ENCODE assay signal across 22 cellular contexts in genomic region chr13:52664269-52664668, GRCh38. TPM values are rescaled to one million over a fixed set of nuclear protein-coding genes. Genes with fewer than 3 reads are reported as not detected.
DNase-seq lines count a peak whose midpoint lies in the region; ATAC-seq, FAIRE-seq and TF ChIP-seq lines count a peak whose summit lies in the region.
"Had no signal": no experiment of that assay in that cellular context is flagged by ENCODE, and none has a peak within 500 bp of the region (broad histone marks: within the 10 kb centered on the region; RNA-seq: fewer than 3 reads in every experiment).

No MANE protein-coding gene starts in this region.

- dilution Hi-C loops in IMR-90 (cut with HindIII; ENCODE audit: low sequenced_read_pairs, unreplicated experiment), result no loop called here

- TF ChIP-seq RAD21 in A549 (conservative IDR thresholded peaks at IDR 0.05 in 1 of 2, IDR thresholded peaks at IDR 0.05 in 1 of 2), result no peak
- no peak for TF ChIP-seq RAD21 in IMR-90 (IDR thresholded peaks at IDR 0.05; ENCODE audit: low read length)

- peaks cover 34% of the 10 kb centered on the region for H3K36me3 ChIP-seq in IMR-90 (ENCODE audit: control insufficient read depth, insufficient read depth, low read length)

- H3K27me3 Mint-ChIP-seq in activated naive CD4-positive, alpha-beta T cell treated with anti-CD3 and anti-CD28 coated beads, Interleukin-2, amount 10 ng/mL, durations not matched to agents 7 days and 5 days, result no peaks in the 10 kb centered on the region
- no peaks in the 10 kb centered on the region for H3K27me3 Mint-ChIP-seq in activated T-helper 17 cell treated with anti-CD3 and anti-CD28 coated beads, Interleukin-2, amount 50 U/mL, for 72 hours
- H3K27me3 Mint-ChIP-seq: CD4-positive, CD25-positive, alpha-beta regulatory T cell had no signal

- no peak for TF ChIP-seq POLR2A in A549 (IDR thresholded peaks at IDR 0.05; ENCODE audit: low read length)
- no peak for TF ChIP-seq POLR2A in IMR-90 (IDR thresholded peaks at IDR 0.05; ENCODE audit: low read depth, low read length)
- TF ChIP-seq POLR2A in GM18505 (IDR thresholded peaks at IDR 0.05; ENCODE audit: borderline replicate concordance, extremely low read depth, insufficient read depth, insufficient read length), result no peak

- WGBS in A549 (ENCODE audit: missing lambda C conversion rate), result 92% methylated on average over 4 of the region's 4 CpGs
- no CpG with 5 or more reads among the region's 4 CpGs for WGBS in IMR-90 (ENCODE audit: extremely low coverage in 2 of 2, insufficient read length in 1 of 2), 2 experiments

- H2AFZ ChIP-seq in IMR-90 (replicated peaks; ENCODE audit: low read length, poor library complexity), result no peak overlapping the region
- H2AFZ ChIP-seq: GM23248 had no signal

- no peaks in the 10 kb centered on the region for H3K9me1 ChIP-seq in IMR-90 (ENCODE audit: insufficient read depth, low read length)

- intact Hi-C loops in IMR-90 (cut with micrococcal nuclease), result no loop called here

- no peak overlapping the region for H2BK120ac ChIP-seq in IMR-90 (ENCODE audit: low read depth, low read length)

- CTCF ChIA-PET in activated naive CD4-positive, alpha-beta T cell treated with anti-CD3 and anti-CD28 coated beads, Interleukin-2, amount 10 ng/mL, durations not matched to agents 7 days and 5 days (lab: Charles Lee), result interaction anchor here (1.0 to 4.9 kb wide), 8 partner anchors 9 to 303 kb away, joined by 3 to 34 read pairs (median 7); partner anchors contain the start of gene SUGT1
- CTCF ChIA-PET in A549 (lab: Yijun Ruan, JAX) (interaction anchor here (1.2 to 2.6 kb wide), 6 partner anchors 11 to 304 kb away, joined by 3 to 20 read pairs (median 12); partner anchors contain the start of gene SUGT1), IMR-90 (lab: Yijun Ruan, JAX) (interaction anchor here (0.9 to 1.7 kb wide), 2 partner anchors 11 to 13 kb away, joined by 3 to 13 read pairs; partner anchors contain the start of gene SUGT1)

- H4K5ac ChIP-seq in IMR-90 (ENCODE audit: low read depth, low read length), result no peak overlapping the region

- no peak overlapping the region for H2BK5ac ChIP-seq in IMR-90 (ENCODE audit: low read depth, low read length, poor library complexity, severe bottlenecking)

- H3K14ac ChIP-seq in IMR-90 (replicated peaks; ENCODE audit: low read depth, low read length), result no peak overlapping the region

- no peak for TF ChIP-seq EP300 in A549 (IDR thresholded peaks at IDR 0.05)

- H3K9me3 Mint-ChIP-seq in activated naive CD4-positive, alpha-beta T cell treated with anti-CD3 and anti-CD28 coated beads, Interleukin-2, amount 10 ng/mL, durations not matched to agents 7 days and 5 days, result no peaks in the 10 kb centered on the region
- no peaks in the 10 kb centered on the region for H3K9me3 Mint-ChIP-seq in activated naive CD4-positive, alpha-beta T cell treated with anti-CD3 and anti-CD28 coated beads, Interleukin-2, amount 50 U/mL, for 72 hours
- no peaks in the 10 kb centered on the region for H3K9me3 Mint-ChIP-seq in activated T-helper 17 cell treated with anti-CD3 and anti-CD28 coated beads, Interleukin-2, amount 50 U/mL, for 72 hours
- H3K9me3 Mint-ChIP-seq: CD4-positive, CD25-positive, alpha-beta regulatory T cell; CD8-positive, alpha-beta T cell had no signal

- no peak for FAIRE-seq in A549 (lab: Jason Lieb, UNC)
- FAIRE-seq: D721Med, GM12891, H1 had no signal

- H2AK5ac ChIP-seq in IMR-90 (ENCODE audit: low read depth, low read length), result no peak overlapping the region

- no peak overlapping the region for H3K27ac ChIP-seq in A549
- no peak overlapping the region for H3K27ac ChIP-seq in IMR-90 (ENCODE audit: insufficient read depth, low read length)
- H3K27ac ChIP-seq: GM23248 had no signal

- no peaks in the 10 kb centered on the region for H4K20me1 ChIP-seq in IMR-90 (ENCODE audit: insufficient read depth, low read length)

- H4K8ac ChIP-seq in IMR-90 (ENCODE audit: low read depth in 2 of 2, low read length in 2 of 2), result no peak overlapping the region

- H3K4me3 ChIP-seq in A549 (no peak overlapping the region), IMR-90 (ENCODE audit: insufficient read depth, low read depth, low read length) (no peak overlapping the region)
- H3K4me3 ChIP-seq: GM23248 had no signal

- no peak overlapping the region for H4K91ac ChIP-seq in IMR-90 (ENCODE audit: insufficient read depth, low read depth, low read length)

- no peak overlapping the region for H3K23ac ChIP-seq in IMR-90 (ENCODE audit: low read depth, low read length)

- no peak for ATAC-seq in activated naive CD4-positive, alpha-beta T cell treated with anti-CD3 and anti-CD28 coated beads, Interleukin-2, amount 50 U/mL, for 72 hours
- ATAC-seq in A549 (no peak), IMR-90 (ENCODE audit: low read depth) (no peak), GM18505 (IDR thresholded peaks at IDR 0.05; ENCODE audit: unreplicated experiment) (no peak)
- ATAC-seq in activated T-helper 17 cell treated with anti-CD3 and anti-CD28 coated beads, Interleukin-2, amount 50 U/mL, for 72 hours (replicated peaks), result no peak
- ATAC-seq: CD8-positive, alpha-beta T cell had no signal

- POLR2A ChIA-PET in A549 (lab: Yijun Ruan, JAX), result no interaction called here
- POLR2A ChIA-PET in IMR-90 (lab: Charles Lee; ENCODE audit: unreplicated experiment), result no interaction called here

- H3K27ac Mint-ChIP-seq in activated naive CD4-positive, alpha-beta T cell treated with anti-CD3 and anti-CD28 coated beads, Interleukin-2, amount 10 ng/mL, durations not matched to agents 7 days and 5 days, result peak overlapping the region; percentile 8
- H3K27ac Mint-ChIP-seq in activated naive CD4-positive, alpha-beta T cell treated with anti-CD3 and anti-CD28 coated beads, Interleukin-2, amount 50 U/mL, for 72 hours, result no peak overlapping the region
- H3K27ac Mint-ChIP-seq in activated T-helper 17 cell treated with anti-CD3 and anti-CD28 coated beads, Interleukin-2, amount 50 U/mL, for 72 hours, result peak overlapping the region; percentile 28
- H3K27ac Mint-ChIP-seq: CD4-positive, CD25-positive, alpha-beta regulatory T cell; CD8-positive, alpha-beta T cell had no signal

- no peak overlapping the region for H3K4me2 ChIP-seq in A549
- H3K4me2 ChIP-seq in IMR-90 (ENCODE audit: low read depth, low read length), result no peak overlapping the region

- H3K27me3 ChIP-seq in IMR-90 (ENCODE audit: control insufficient read depth, insufficient read depth, low read length), result no peaks in the 10 kb centered on the region

- no peak overlapping the region for H3K9ac ChIP-seq in IMR-90 (ENCODE audit: low read depth, low read length)
- H3K9ac ChIP-seq: GM23248 had no signal

- H3K9me3 ChIP-seq in A549, result no peaks in the 10 kb centered on the region
- H3K9me3 ChIP-seq in IMR-90 (ENCODE audit: control insufficient read depth, insufficient read depth, low read length), result no peaks in the 10 kb centered on the region

- peaks cover 7% of the 10 kb centered on the region in 2 experiments for H3K79me1 ChIP-seq in IMR-90 (ENCODE audit: low read depth in 1 of 2, low read length in 2 of 2)

- H3K18ac ChIP-seq in IMR-90 (ENCODE audit: low read depth, low read length), result no peak overlapping the region

- H3K36me3 Mint-ChIP-seq in activated naive CD4-positive, alpha-beta T cell treated with anti-CD3 and anti-CD28 coated beads, Interleukin-2, amount 10 ng/mL, durations not matched to agents 7 days and 5 days, result peaks cover 28% of the 10 kb centered on the region
- peaks cover 9 to 11% of the 10 kb centered on the region in 2 donors for H3K36me3 Mint-ChIP-seq in activated naive CD4-positive, alpha-beta T cell treated with anti-CD3 and anti-CD28 coated beads, Interleukin-2, amount 50 U/mL, for 72 hours
- H3K36me3 Mint-ChIP-seq in activated T-helper 17 cell treated with anti-CD3 and anti-CD28 coated beads, Interleukin-2, amount 50 U/mL, for 72 hours (ENCODE audit: low read depth), result peaks cover 99% of the 10 kb centered on the region

- no peak overlapping the region for H3K56ac ChIP-seq in IMR-90 (ENCODE audit: extremely low read depth, insufficient read depth, low read length)

- H3K4me3 Mint-ChIP-seq in activated naive CD4-positive, alpha-beta T cell treated with anti-CD3 and anti-CD28 coated beads, Interleukin-2, amount 10 ng/mL, durations not matched to agents 7 days and 5 days, result no peak overlapping the region
- H3K4me3 Mint-ChIP-seq in activated T-helper 17 cell treated with anti-CD3 and anti-CD28 coated beads, Interleukin-2, amount 50 U/mL, for 72 hours, result no peak overlapping the region
- H3K4me3 Mint-ChIP-seq: CD4-positive, CD25-positive, alpha-beta regulatory T cell; CD8-positive, alpha-beta T cell had no signal

- H2AK9ac ChIP-seq in IMR-90 (replicated peaks; ENCODE audit: low read depth, low read length, poor library complexity), result no peak overlapping the region

- no peaks in the 10 kb centered on the region for H3K4me1 ChIP-seq in A549
- no peaks in the 10 kb centered on the region for H3K4me1 ChIP-seq in IMR-90 (ENCODE audit: control insufficient read depth, insufficient read depth, low read length)

- no TSS peak for BruUV-seq in IMR-90 (replicated peaks; lab: Mats Ljungman, UMichigan)

- no peak overlapping the region for H3K4ac ChIP-seq in IMR-90 (ENCODE audit: low read depth, low read length)

- no peak for DNase-seq in activated naive CD4-positive, alpha-beta T cell treated with anti-CD3 and anti-CD28 coated beads, Interleukin-2, amount 10 ng/mL, durations not matched to agents 7 days and 5 days
- no peak for DNase-seq in activated naive CD4-positive, alpha-beta T cell treated with anti-CD3 and anti-CD28 coated beads, Interleukin-2, amount 50 U/mL, for 72 hours (ENCODE audit: low spot score in 2 of 2)
- DNase-seq in A549 (ENCODE audit: low read depth in 1 of 2, low spot score in 1 of 2), result no peak
- no peak for DNase-seq in IMR-90
- no peak for DNase-seq in NK-92 treated with Interleukin-12 subunit alpha and Interleukin-12 subunit beta, amount 100 ng/mL, for 24 hours (lab: John Stamatoyannopoulos, UW)
- DNase-seq in putamen (ENCODE audit: low spot score), result no peak
- DNase-seq: 8988T; C1 segment of cervical spinal cord; CD4-positive, CD25-positive, alpha-beta regulatory T cell; CD8-positive, alpha-beta T cell; DMS 273 treated with DMSO at 0.1 percent for 48 hours; DMS79; EL; GF-D8; H7; HCEC 1CT had no signal

- TF ChIP-seq CTCF in A549 (IDR thresholded peaks at IDR 0.05), result no peak
- TF ChIP-seq CTCF in IMR-90 (conservative IDR thresholded peaks at IDR 0.05; ENCODE audit: low read depth, low read length), result no peak

- H2BK15ac ChIP-seq in IMR-90 (ENCODE audit: low read depth, low read length), result no peak overlapping the region

- in situ Hi-C loops in IMR-90 (cut with MboI; ENCODE audit: low sequenced_read_pairs), result no loop called here

- H3K4me1 Mint-ChIP-seq in activated naive CD4-positive, alpha-beta T cell treated with anti-CD3 and anti-CD28 coated beads, Interleukin-2, amount 10 ng/mL, durations not matched to agents 7 days and 5 days, result no peaks in the 10 kb centered on the region
- no peaks in the 10 kb centered on the region for H3K4me1 Mint-ChIP-seq in activated T-helper 17 cell treated with anti-CD3 and anti-CD28 coated beads, Interleukin-2, amount 50 U/mL, for 72 hours

- H2BK20ac ChIP-seq in IMR-90 (ENCODE audit: low read depth, low read length), result no peak overlapping the region

RNA-seq across cellular contexts. Expression of gene SUGT1, which starts 11.6 kb away (rescaled TPM):
- 10 to 100 TPM; 45.8 to 55.6 TPM for total RNA-seq in activated naive CD4-positive, alpha-beta T cell treated with anti-CD3 and anti-CD28 coated beads, Interleukin-2, amount 50 U/mL, for 72 hours
- polyA plus RNA-seq in A549 (2011; rRNA removed) (37.7 and 56.4 TPM in 2 replicates), A549 (2017; fragmentation: RNase III; extraction: RNeasy Plus Mini Kit Qiagen cat#74134 plus additional on column Dnase treatment) (60.4 to 62.1 TPM (median 61.4 TPM) in 3 replicates), IMR-90 (2012; rRNA removed) (24.6 and 25.6 TPM in 2 replicates)
- polyA plus RNA-seq in A549 (2012; cell fraction: cytosol; rRNA removed), result 21.3 and 23.1 TPM in 2 replicates
- polyA plus RNA-seq in A549 (2012; cell fraction: nucleus; rRNA removed), result 9.1 and 10.7 TPM in 2 replicates
- polyA minus RNA-seq in A549 (2011; rRNA and poly(A)+ RNA removed), result 23.9 and 25.2 TPM in 2 replicates
- total RNA-seq in IMR-90 (2012; rRNA removed), result 21.5 and 41.4 TPM in 2 replicates
- 10.5 and 18.4 TPM in 2 replicates for polyA plus RNA-seq in IMR-90 (2012; cell fraction: cytosol; rRNA removed)
- 4.3 and 14.6 TPM in 2 replicates for polyA plus RNA-seq in IMR-90 (2012; cell fraction: nucleus; rRNA removed; ENCODE audit: low replicate concordance)
- total RNA-seq in activated T-helper 17 cell treated with anti-CD3 and anti-CD28 coated beads, Interleukin-2, amount 50 U/mL, for 72 hours, result 10 to 100 TPM; 50.2 to 66.7 TPM

RNA-seq across cellular contexts. Expression of gene HNRNPA1L2, which starts 22.0 kb away (rescaled TPM):
- 1 to 10 TPM; 3.1 to 8.5 TPM for total RNA-seq in activated naive CD4-positive, alpha-beta T cell treated with anti-CD3 and anti-CD28 coated beads, Interleukin-2, amount 50 U/mL, for 72 hours
- polyA plus RNA-seq in A549 (2011; rRNA removed) (6.3 and 8.5 TPM in 2 replicates), A549 (2017; fragmentation: RNase III; extraction: RNeasy Plus Mini Kit Qiagen cat#74134 plus additional on column Dnase treatment) (5.8 to 6.3 TPM (median 6.2 TPM) in 3 replicates), IMR-90 (2012; rRNA removed) (9.1 and 9.3 TPM in 2 replicates)
- 2.2 and 2.9 TPM in 2 replicates for polyA plus RNA-seq in A549 (2012; cell fraction: cytosol; rRNA removed)
- polyA plus RNA-seq in A549 (2012; cell fraction: nucleus; rRNA removed), result 1.7 and 2.4 TPM in 2 replicates
- 2.5 and 3.2 TPM in 2 replicates for polyA minus RNA-seq in A549 (2011; rRNA and poly(A)+ RNA removed)
- total RNA-seq in IMR-90 (2012; rRNA removed), result 3.4 and 3.9 TPM in 2 replicates
- 0.78 and 1.5 TPM in 2 replicates for polyA plus RNA-seq in IMR-90 (2012; cell fraction: cytosol; rRNA removed)
- polyA plus RNA-seq in IMR-90 (2012; cell fraction: nucleus; rRNA removed; ENCODE audit: low replicate concordance), result 2.4 and 11.3 TPM in 2 replicates
- total RNA-seq in activated T-helper 17 cell treated with anti-CD3 and anti-CD28 coated beads, Interleukin-2, amount 50 U/mL, for 72 hours, result 1 to 10 TPM; 4.4 to 8.1 TPM

Comparison
In these comparisons a context has a peak if more than half of its experiments do, and no peak if none do; other contexts are left out.
1. H3K27ac Mint-ChIP-seq: peak in activated naive CD4-positive, alpha-beta T cell treated with anti-CD3 and anti-CD28 coated beads, Interleukin-2, amount 10 ng/mL, durations not matched to agents 7 days and 5 days (single experiment) and activated T-helper 17 cell treated with anti-CD3 and anti-CD28 coated beads, Interleukin-2, amount 50 U/mL, for 72 hours (single experiment); none in activated naive CD4-positive, alpha-beta T cell treated with anti-CD3 and anti-CD28 coated beads, Interleukin-2, amount 50 U/mL, for 72 hours (0 of 2).